In the genomic region with DNA sequence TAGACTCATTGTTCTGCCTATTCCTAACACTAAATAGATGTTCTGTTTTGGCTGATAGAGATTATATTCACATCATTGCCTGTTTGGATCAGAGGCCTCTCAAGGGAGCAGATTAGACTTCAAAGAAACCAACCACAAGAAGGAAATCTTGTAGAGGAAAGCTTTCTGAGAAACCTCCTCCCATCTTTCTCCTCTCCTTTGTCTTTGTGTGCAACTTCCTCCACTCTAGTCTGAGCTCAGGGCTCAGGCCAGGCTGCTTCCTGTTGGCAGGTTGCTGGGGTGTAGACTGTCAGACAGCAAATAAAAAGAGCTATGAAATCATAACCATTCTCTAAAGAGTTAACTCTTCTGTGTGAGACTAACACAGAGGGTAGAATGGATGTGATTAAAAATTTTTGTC, we compare ENCODE assay signal across 13 cellular contexts.
DNase-seq lines count a peak whose midpoint lies in the region; ATAC-seq lines count a peak whose summit lies in the region.
"Had no signal": no experiment of that assay in that cellular context is flagged by ENCODE, and none has a peak within 500 bp of the region (broad histone marks: within the 10 kb centered on the region; RNA-seq: fewer than 3 reads in every experiment).

No MANE protein-coding gene starts in this region.

- H3K4me3 Mint-ChIP-seq in T-helper 2 cell treated with Interferon-gamma antibody and Interleukin-4, amounts not matched to agents 5 μg/mL and 100 μg/mL, for 36 hours, result peak overlapping the region; percentile 76

- no peaks in the 10 kb centered on the region for H3K36me3 Mint-ChIP-seq in T-helper 2 cell treated with Interferon-gamma antibody and Interleukin-4, amounts not matched to agents 5 μg/mL and 100 μg/mL, for 36 hours (ENCODE audit: low read depth)
- peaks cover 6 to 11% of the 10 kb centered on the region in 2 donors for H3K36me3 Mint-ChIP-seq in activated naive CD4-positive, alpha-beta T cell treated with anti-CD3 and anti-CD28 coated beads, Interleukin-2, amount 50 U/mL, for 72 hours

- ATAC-seq in activated naive CD4-positive, alpha-beta T cell treated with anti-CD3 and anti-CD28 coated beads, Interleukin-2, amount 50 U/mL, for 72 hours, result peak; percentile 59 to 61
- ATAC-seq in HG03175 (IDR thresholded peaks at IDR 0.05; ENCODE audit: unreplicated experiment), result no peak
- no peak for ATAC-seq in activated CD4-positive, CD25-positive, alpha-beta regulatory T cell treated with anti-CD3 and anti-CD28 coated beads, Interleukin-2, amount 50 U/mL, for 24 hours
- ATAC-seq: psoas muscle had no signal

- H3K9me3 Mint-ChIP-seq in T-helper 2 cell treated with Interferon-gamma antibody and Interleukin-4, amounts not matched to agents 5 μg/mL and 100 μg/mL, for 36 hours, result no peaks in the 10 kb centered on the region
- peaks cover 5 to 9% of the 10 kb centered on the region in 2 donors for H3K9me3 Mint-ChIP-seq in activated naive CD4-positive, alpha-beta T cell treated with anti-CD3 and anti-CD28 coated beads, Interleukin-2, amount 50 U/mL, for 72 hours

- peaks cover 19% of the 10 kb centered on the region for H3K4me1 Mint-ChIP-seq in T-helper 2 cell treated with Interferon-gamma antibody and Interleukin-4, amounts not matched to agents 5 μg/mL and 100 μg/mL, for 36 hours (ENCODE audit: low read depth)

- peak overlapping the region; percentile 67 for H3K27ac ChIP-seq in KOPT-K1 (ENCODE audit: low read depth, low read length, poor library complexity, severe bottlenecking)
- H3K27ac ChIP-seq: psoas muscle, SJCRH30, thoracic aorta had no signal

- DNase-seq in T-helper 2 cell treated with Interferon-gamma antibody and Interleukin-4, amounts not matched to agents 5 μg/mL and 100 μg/mL, for 36 hours (ENCODE audit: low spot score), result no peak
- no peak for DNase-seq in activated naive CD4-positive, alpha-beta T cell treated with anti-CD3 and anti-CD28 coated beads, Interleukin-2, amount 50 U/mL, for 72 hours (ENCODE audit: low spot score in 2 of 2)
- DNase-seq in pons (ENCODE audit: low spot score) (peak; percentile 1), amniotic stem cell (lab: John Stamatoyannopoulos, UW) (no peak)
- DNase-seq: DMS153, NCI-H146, NCI-H748 treated with DMSO at 0.1 percent for 48 hours, psoas muscle, SJCRH30 had no signal

- peak overlapping the region; percentile 65 for H3K27ac Mint-ChIP-seq in T-helper 2 cell treated with Interferon-gamma antibody and Interleukin-4, amounts not matched to agents 5 μg/mL and 100 μg/mL, for 36 hours
- peak overlapping the region; percentile 82 to 84 for H3K27ac Mint-ChIP-seq in activated naive CD4-positive, alpha-beta T cell treated with anti-CD3 and anti-CD28 coated beads, Interleukin-2, amount 50 U/mL, for 72 hours

- H3K27me3 Mint-ChIP-seq in T-helper 2 cell treated with Interferon-gamma antibody and Interleukin-4, amounts not matched to agents 5 μg/mL and 100 μg/mL, for 36 hours (ENCODE audit: low read depth), result peaks cover 8% of the 10 kb centered on the region

- H3K36me3 ChIP-seq in KOPT-K1 (ENCODE audit: insufficient read depth, low read length), result no peaks in the 10 kb centered on the region
- H3K36me3 ChIP-seq: SJCRH30, thoracic aorta had no signal

- H3K9me3 ChIP-seq in KOPT-K1 (ENCODE audit: insufficient read depth, low read length, poor library complexity, severe bottlenecking), result no peaks in the 10 kb centered on the region
- H3K9me3 ChIP-seq: psoas muscle, SJCRH30, thoracic aorta had no signal

Comparison
In these comparisons a context has a peak if more than half of its experiments do, and no peak if none do; other contexts are left out.
1. ATAC-seq: peak in activated naive CD4-positive, alpha-beta T cell treated with anti-CD3 and anti-CD28 coated beads, Interleukin-2, amount 50 U/mL, for 72 hours (2 of 2); none in HG03175 (single experiment) and activated CD4-positive, CD25-positive, alpha-beta regulatory T cell treated with anti-CD3 and anti-CD28 coated beads, Interleukin-2, amount 50 U/mL, for 24 hours (0 of 2).